In genomic region chr2:239369631-239370161, GRCh38 we compare ENCODE assay signal across 8 cellular contexts. TPM values are rescaled to one million over a fixed set of nuclear protein-coding genes. Genes with fewer than 3 reads are reported as not detected.
DNase-seq lines count a peak whose midpoint lies in the region; ATAC-seq and TF ChIP-seq lines count a peak whose summit lies in the region.

No MANE protein-coding gene starts in this region.

- TF ChIP-seq CTCF in GM20000 (IDR thresholded peaks at IDR 0.05; ENCODE audit: extremely low read depth, missing control alignments) (no peak), lower lobe of right lung (IDR thresholded peaks at IDR 0.05) (no peak)

- no peaks in the 10 kb centered on the region for H3K36me3 ChIP-seq in CD8-positive, alpha-beta memory T cell (ENCODE audit: insufficient read depth, low read length)
- H3K36me3 ChIP-seq in lower lobe of right lung, result peaks cover 5% of the 10 kb centered on the region

- POLR2A ChIA-PET in CD8-positive, alpha-beta memory T cell (lab: Charles Lee), result interaction anchor here (0.7 kb wide), 1 partner anchor 31 kb away, joined by 4 read pairs; the partner anchor contains the start of gene HDAC4

- peak overlapping the region; percentile 0 to 79 (median 74) for H3K4me3 Mint-ChIP-seq in CD8-positive, alpha-beta memory T cell

- peak overlapping the region; percentile 52 for H3K4me3 ChIP-seq in CD8-positive, alpha-beta memory T cell (ENCODE audit: low read length)
- peak overlapping the region; percentile 46 for H3K4me3 ChIP-seq in Jurkat, Clone E6-1 (ENCODE audit: low read length)
- H3K4me3 ChIP-seq in lower lobe of right lung, result no peak overlapping the region

- H3K9me3 Mint-ChIP-seq in CD8-positive, alpha-beta memory T cell, result no peaks in the 10 kb centered on the region

- peak overlapping the region in 7 of 8 donors; percentile 74 to 98 (median 96) for H3K27ac Mint-ChIP-seq in CD8-positive, alpha-beta memory T cell

- intact Hi-C loops in lower lobe of right lung (cut with DNase I), result no loop called here

- no peaks in the 10 kb centered on the region for H3K27me3 ChIP-seq in CD8-positive, alpha-beta memory T cell (ENCODE audit: insufficient read depth, low read length, poor library complexity, severe bottlenecking)
- H3K27me3 ChIP-seq in lower lobe of right lung (ENCODE audit: low read depth), result no peaks in the 10 kb centered on the region

- H3K36me3 Mint-ChIP-seq in CD8-positive, alpha-beta memory T cell, result peaks cover 0 to 5% (median 1%) of the 10 kb centered on the region in 3 donors

- H3K9me3 ChIP-seq in CD8-positive, alpha-beta memory T cell (ENCODE audit: low read length), result no peaks in the 10 kb centered on the region
- H3K9me3 ChIP-seq in lower lobe of right lung, result no peaks in the 10 kb centered on the region

- DNase-seq in CD8-positive, alpha-beta memory T cell, result peak; percentile 28 to 86 (median 65)
- DNase-seq in GM20000 (ENCODE audit: low spot score), result peak; percentile 74
- peak; percentile 95 for DNase-seq in Jurkat, Clone E6-1 (ENCODE audit: low read depth, low spot score)
- peak; percentile 70 for DNase-seq in activated T-cell treated with anti-CD3 and anti-CD28 coated beads for 24 hours (ENCODE audit: low read depth)
- DNase-seq in lower lobe of right lung, result peak; percentile 75
- DNase-seq in superior temporal gyrus (ENCODE audit: extremely low spot score), result peak; percentile 53
- no peak for DNase-seq in NK-92 treated with Interleukin-12 subunit alpha and Interleukin-12 subunit beta, amount 100 ng/mL, for 24 hours (lab: John Stamatoyannopoulos, UW)
- DNase-seq in HUDEP-2 (lab: John Stamatoyannopoulos, UW; ENCODE audit: unreplicated experiment in 76 of 76), result no peak

- no peaks in the 10 kb centered on the region for H3K27me3 Mint-ChIP-seq in CD8-positive, alpha-beta memory T cell

- CTCF ChIA-PET in CD8-positive, alpha-beta memory T cell (lab: Charles Lee), result interaction anchor here (0.7 to 1.2 kb wide), 5 partner anchors 11 to 510 kb away, joined by 3 to 4 read pairs (median 3); no protein-coding TSS in a partner anchor

- peaks cover 11 to 19% (median 17%) of the 10 kb centered on the region in 3 donors for H3K4me1 Mint-ChIP-seq in CD8-positive, alpha-beta memory T cell

- H3K27ac ChIP-seq in CD8-positive, alpha-beta memory T cell (ENCODE audit: low read depth, low read length), result peak overlapping the region; percentile 52
- no peak overlapping the region for H3K27ac ChIP-seq in lower lobe of right lung

- peaks cover 40% of the 10 kb centered on the region for H3K4me1 ChIP-seq in CD8-positive, alpha-beta memory T cell (ENCODE audit: insufficient read depth, low read length)
- H3K4me1 ChIP-seq in lower lobe of right lung, result peaks cover 4% of the 10 kb centered on the region

- peak; percentile 71 to 83 for ATAC-seq in lower lobe of right lung

RNA-seq across cellular contexts. Expression of gene HDAC4, which starts 31.1 kb away (rescaled TPM):
- 10 to 100 TPM; 24.0 to 28.8 TPM for total RNA-seq in CD8-positive, alpha-beta memory T cell
- polyA plus RNA-seq in CD8-positive, alpha-beta memory T cell, result 8.3 TPM
- 19.7 TPM for polyA plus RNA-seq in Jurkat, Clone E6-1 (2012; ENCODE audit: insufficient read depth, insufficient read length)
- total RNA-seq in lower lobe of right lung, result 44.9 TPM

Comparison
In these comparisons a context has a peak if more than half of its experiments do, and no peak if none do; other contexts are left out.
1. DNase-seq: peak in CD8-positive, alpha-beta memory T cell (5 of 5), GM20000 (single experiment), Jurkat, Clone E6-1 (single experiment), activated T-cell treated with anti-CD3 and anti-CD28 coated beads for 24 hours (single experiment), lower lobe of right lung (single experiment) and superior temporal gyrus (single experiment); none in NK-92 treated with Interleukin-12 subunit alpha and Interleukin-12 subunit beta, amount 100 ng/mL, for 24 hours (single experiment) and HUDEP-2 (0 of 76).